Comparison of ENCODE assay signal across 10 cellular contexts in the genomic region with DNA sequence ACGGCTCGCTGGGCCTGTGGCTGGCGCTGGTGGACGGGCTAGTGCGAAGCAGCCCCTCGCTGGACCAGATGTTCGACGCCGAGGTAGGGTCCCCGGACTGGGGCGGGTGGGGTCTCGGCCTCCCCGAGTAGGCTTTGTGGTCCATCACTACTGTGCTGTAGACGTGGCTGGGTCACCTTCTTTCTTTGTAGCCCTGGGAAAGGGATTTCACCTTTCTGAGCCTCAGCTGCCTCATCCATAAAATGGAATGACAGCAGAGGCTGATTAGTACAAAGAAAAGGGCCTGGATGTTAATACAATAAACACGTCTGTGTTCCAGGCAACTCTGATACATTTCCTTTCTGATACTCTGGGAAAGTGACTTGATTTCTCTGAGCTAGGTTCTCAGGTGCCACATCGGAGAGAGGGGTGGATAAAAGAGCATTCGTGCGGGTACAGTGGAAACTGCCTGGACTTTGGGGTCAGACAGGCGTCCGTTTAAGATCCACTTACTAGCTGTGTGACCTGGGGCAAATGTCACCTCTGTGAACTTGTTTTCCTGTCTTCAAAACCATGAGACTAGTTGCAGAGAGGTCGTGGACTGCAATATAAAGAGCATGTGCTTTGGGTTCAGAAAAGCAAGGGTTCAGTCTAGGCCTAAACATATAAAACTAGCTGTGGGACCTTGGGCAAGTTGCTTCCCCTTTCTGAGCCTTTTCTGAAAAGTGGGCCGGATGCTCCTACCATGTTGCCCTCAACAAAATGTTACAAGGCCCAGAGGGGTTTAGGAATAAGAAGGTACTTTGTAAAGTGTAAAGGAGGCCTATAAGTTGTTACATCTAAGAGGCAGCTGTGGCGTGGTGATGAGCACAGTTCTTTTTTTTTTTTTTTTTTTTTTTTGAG. TPM values are rescaled to one million over a fixed set of nuclear protein-coding genes. Genes with fewer than 3 reads are reported as not detected.
DNase-seq lines count a peak whose midpoint lies in the region; ATAC-seq and TF ChIP-seq lines count a peak whose summit lies in the region.
"Had no signal": no experiment of that assay in that cellular context is flagged by ENCODE, and none has a peak within 500 bp of the region (broad histone marks: within the 10 kb centered on the region; RNA-seq: fewer than 3 reads in every experiment).

No MANE protein-coding gene starts in this region.

- peaks cover 3% of the 10 kb centered on the region; the same call in 1 of the 2 replicates for H3F3A ChIP-seq in PC-9 (ENCODE audit: insufficient read depth, low read depth)

- DNase-seq in GM12865 (ENCODE audit: low read depth) (peak; percentile 20), PC-9 (no peak), epithelial cell of prostate (ENCODE audit: low read depth, low spot score) (no peak), prostate gland (ENCODE audit: low spot score) (no peak), HPDE6-E6E7 (ENCODE audit: extremely low spot score) (no peak), GM10266 (ENCODE audit: extremely low spot score) (no peak)

- peak overlapping the region; percentile 90 for H3K4me2 ChIP-seq in PC-9

- CTCF ChIA-PET in PC-9 (lab: Charles Lee), result interaction anchor here (0.6 to 1.9 kb wide), 7 partner anchors 38 to 578 kb away, joined by 3 to 18 read pairs (median 8); no protein-coding TSS in a partner anchor

- peaks cover 27% of the 10 kb centered on the region for H3K79me2 ChIP-seq in PC-9 (ENCODE audit: low read depth)

- H3K4me3 ChIP-seq in GM12865 (ENCODE audit: low read depth, low read length) (peak overlapping the region; percentile 87), PC-9 (peak overlapping the region; percentile 83), prostate gland (peak overlapping the region; percentile 57 to 74)

- peak overlapping the region; percentile 76 for H2AFZ ChIP-seq in PC-9

- POLR2A ChIA-PET in PC-9 (lab: Charles Lee; ENCODE audit: unreplicated experiment), result interaction anchor here (0.6 to 2.3 kb wide), 6 partner anchors 16 to 218 kb away, joined by 3 to 13 read pairs (median 4); partner anchors contain the start of gene SDC4

- no peaks in the 10 kb centered on the region for H3K9me3 ChIP-seq in PC-9 (ENCODE audit: insufficient read depth, low read depth)
- no peaks in the 10 kb centered on the region for H3K9me3 ChIP-seq in prostate gland

- no peaks in the 10 kb centered on the region for H3K9me2 ChIP-seq in PC-9 (ENCODE audit: insufficient read depth)

- no peaks in the 10 kb centered on the region for H3K27me3 ChIP-seq in PC-9 (ENCODE audit: insufficient read depth, low read depth)
- H3K27me3 ChIP-seq in prostate gland (replicated peaks; ENCODE audit: insufficient read depth), result no peaks in the 10 kb centered on the region

- peaks cover 21% of the 10 kb centered on the region for H3K4me1 ChIP-seq in PC-9 (replicated peaks; ENCODE audit: insufficient read depth)
- H3K4me1 ChIP-seq in prostate gland (replicated peaks), result no peaks in the 10 kb centered on the region

- peaks cover 7% of the 10 kb centered on the region; the same call in 1 of the 2 replicates for H4K20me1 ChIP-seq in PC-9 (ENCODE audit: insufficient read depth)

- intact Hi-C loops in PC-9 (cut with micrococcal nuclease; ENCODE audit: unreplicated experiment) (loop anchor here (1.0 to 5.0 kb wide), 6 partner anchors 19 to 407 kb away; no protein-coding TSS in a partner anchor), prostate gland (cut with DNase I) (no loop called here)

- WGBS in prostate gland, result 20% methylated on average over 19 of the region's 23 CpGs

- ATAC-seq in HG03432 (IDR thresholded peaks at IDR 0.05; ENCODE audit: unreplicated experiment) (no peak), HG02588 (IDR thresholded peaks at IDR 0.05; ENCODE audit: unreplicated experiment) (no peak)

- BruUV-seq in PC-9 (replicated peaks; lab: Mats Ljungman, UMichigan), result TSS peak; percentile 34

- no peak for TF ChIP-seq POLR2A in prostate gland (IDR thresholded peaks at IDR 0.05)

- H3K27ac ChIP-seq in PC-9, result no peak overlapping the region
- peak overlapping the region; percentile 88 for H3K27ac ChIP-seq in epithelial cell of prostate
- peak overlapping the region; percentile 91 to 96 for H3K27ac ChIP-seq in prostate gland

- TF ChIP-seq CTCF in GM12865 (IDR thresholded peaks at IDR 0.05; ENCODE audit: insufficient read depth, low read depth, low read length, missing control alignments) (no peak), PC-9 (conservative IDR thresholded peaks at IDR 0.05) (no peak), prostate gland (IDR thresholded peaks at IDR 0.05) (no peak), GM10266 (IDR thresholded peaks at IDR 0.05; ENCODE audit: control insufficient read depth, insufficient read depth, low read depth, missing control alignments) (no peak)

- peaks cover 22% of the 10 kb centered on the region; the same call in 1 of the 2 replicates for H3K36me3 ChIP-seq in PC-9 (ENCODE audit: low read depth)
- H3K36me3 ChIP-seq in prostate gland, result peaks cover 6 to 8% of the 10 kb centered on the region in 2 donors

RNA-seq across cellular contexts. Expression of gene SYS1, which starts 0.9 kb away (rescaled TPM):
- 35.1 and 38.8 TPM in 2 replicates for total RNA-seq in PC-9 (2021)
- 10 to 100 TPM; 29.3 to 57.4 TPM for total RNA-seq in prostate gland

RNA-seq across cellular contexts. Expression of gene TP53TG5, which starts 14.3 kb away (rescaled TPM):
- total RNA-seq in PC-9 (2021) (0.23 TPM in 1 of 2 replicates, not detected in the other), prostate gland (under 1 TPM in 1 of 2 donors, not detected in 1; 0.51 TPM)
- total RNA-seq: HT1080, renal cortical epithelial cell had no signal

RNA-seq across cellular contexts. Expression of gene SDC4, which starts 15.6 kb away (rescaled TPM):
- total RNA-seq in PC-9 (2021), result 114 and 117 TPM in 2 replicates
- total RNA-seq in prostate gland, result 100 to 1,000 TPM; 123 to 266 TPM

RNA-seq across cellular contexts. Expression of gene DBNDD2, which starts 44.2 kb away (rescaled TPM):
- 69.0 and 77.1 TPM in 2 replicates for total RNA-seq in PC-9 (2021)
- total RNA-seq in prostate gland, result 10 to 100 TPM; 33.7 to 34.4 TPM

RNA-seq across cellular contexts. Expression of gene PIGT, which starts 52.1 kb away (rescaled TPM):
- 101 and 121 TPM in 2 replicates for total RNA-seq in PC-9 (2021)
- total RNA-seq in prostate gland, result 100 to 1,000 TPM in 1 of 2 donors, 10 to 100 TPM in 1; 91.8 to 136 TPM
